Comparison of ENCODE assay signal across 2 cellular contexts in genomic region chr6:56995347-56995746, GRCh38.
TF ChIP-seq lines count a peak whose summit lies in the region.

No MANE protein-coding gene starts in this region.

TF ChIP-seq in HepG2, 621 proteins besides CTCF, POLR2A, EP300 and RAD21:
- TF ChIP-seq STAG1 (CRISPR knock-in tag; IDR thresholded peaks at IDR 0.05): peak; percentile 39
- TF ChIP-seq TAF15 (IDR thresholded peaks at IDR 0.05; ENCODE audit: low read depth, low read length, poor library complexity, severe bottlenecking): no peak

TF ChIP-seq in H1, 55 proteins besides CTCF, POLR2A, EP300 and RAD21:
- TF ChIP-seq KDM4A (IDR thresholded peaks at IDR 0.05; ENCODE audit: low read depth, low read length, severe bottlenecking) (no peak), KDM1A (IDR thresholded peaks at IDR 0.05; ENCODE audit: borderline replicate concordance, low read length) (no peak), YY1 (IDR thresholded peaks at IDR 0.05; ENCODE audit: low read depth, low read length) (no peak), CHD7 (IDR thresholded peaks at IDR 0.05; ENCODE audit: insufficient replicate concordance, low read length) (no peak), ATF2 (IDR thresholded peaks at IDR 0.05; ENCODE audit: low read length) (no peak), JUND (IDR thresholded peaks at IDR 0.05; ENCODE audit: low read length) (no peak), ASH2L (IDR thresholded peaks at IDR 0.05; ENCODE audit: low read length) (no peak), SIN3A (conservative IDR thresholded peaks at IDR 0.05 in 1 of 2, IDR thresholded peaks at IDR 0.05 in 1 of 2; ENCODE audit: low read depth in 1 of 2, low read length in 2 of 2) (no peak), NRF1 (IDR thresholded peaks at IDR 0.05; ENCODE audit: low read depth, low read length) (no peak), RBBP5 (IDR thresholded peaks at IDR 0.05; ENCODE audit: borderline replicate concordance, low read depth, low read length) (no peak), PHF8 (conservative IDR thresholded peaks at IDR 0.05; ENCODE audit: low read depth, low read length) (no peak), TAF1 (IDR thresholded peaks at IDR 0.05; ENCODE audit: low read depth, low read length) (no peak)
TF ChIP-seq in H1: peak in this region for 0.
